Comparison of ENCODE assay signal across 26 cellular contexts in the genomic region with DNA sequence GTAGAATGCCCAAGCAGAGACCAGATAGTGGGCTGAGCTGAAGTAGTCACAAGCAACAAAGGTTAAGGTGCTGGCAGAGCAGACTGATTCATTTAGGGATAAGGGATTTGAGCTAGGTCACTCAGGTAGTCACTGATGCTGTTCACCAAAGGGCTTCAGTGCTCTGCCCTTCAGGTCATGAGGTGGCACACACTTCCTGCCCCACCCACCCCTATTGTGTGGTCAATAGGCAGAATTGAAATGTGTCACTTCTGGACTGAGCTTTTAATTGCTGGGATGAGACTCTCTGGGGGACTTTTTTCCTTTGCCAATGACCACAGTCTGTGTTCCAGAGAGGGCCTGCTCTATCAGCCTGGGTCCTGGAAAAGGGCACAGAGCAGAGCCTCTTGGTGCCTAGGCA. TPM values are rescaled to one million over a fixed set of nuclear protein-coding genes. Genes with fewer than 3 reads are reported as not detected.
DNase-seq lines count a peak whose midpoint lies in the region; ATAC-seq, FAIRE-seq and TF ChIP-seq lines count a peak whose summit lies in the region.
"Had no signal": no experiment of that assay in that cellular context is flagged by ENCODE, and none has a peak within 500 bp of the region (broad histone marks: within the 10 kb centered on the region; RNA-seq: fewer than 3 reads in every experiment).

No MANE protein-coding gene starts in this region.

- H3K27ac Mint-ChIP-seq in activated CD8-positive, alpha-beta memory T cell treated with anti-CD3 and anti-CD28 coated beads, Interleukin-2, amount 10 ng/mL, durations not matched to agents 7 days and 5 days: no peak overlapping the region
- H3K27ac Mint-ChIP-seq in activated CD8-positive, alpha-beta T cell treated with anti-CD3 and anti-CD28 coated beads for 36 hours: no peak overlapping the region
- no peak overlapping the region for H3K27ac Mint-ChIP-seq in neural progenitor cell
- H3K27ac Mint-ChIP-seq: activated B cell treated with CpG ODN at 0.5 μM for 24 hours, mesothelial cell of epicardium had no signal

- no peak for TF ChIP-seq CTCF in activated CD8-positive, alpha-beta T cell treated with anti-CD3 and anti-CD28 coated beads for 36 hours (IDR thresholded peaks at IDR 0.05)
- TF ChIP-seq CTCF in neural progenitor cell (IDR thresholded peaks at IDR 0.05) (no peak), testis (IDR thresholded peaks at IDR 0.05) (no peak), pancreas (IDR thresholded peaks at IDR 0.05) (no peak)

- peaks cover 19% of the 10 kb centered on the region for H3F3A ChIP-seq in neural progenitor cell (ENCODE audit: low read depth)

- no peaks in the 10 kb centered on the region for H3K9me3 Mint-ChIP-seq in activated CD8-positive, alpha-beta memory T cell treated with anti-CD3 and anti-CD28 coated beads, Interleukin-2, amount 10 ng/mL, durations not matched to agents 7 days and 5 days (ENCODE audit: low read depth)
- no peaks in the 10 kb centered on the region for H3K9me3 Mint-ChIP-seq in activated CD8-positive, alpha-beta T cell treated with anti-CD3 and anti-CD28 coated beads for 36 hours
- no peaks in the 10 kb centered on the region for H3K9me3 Mint-ChIP-seq in neural progenitor cell
- H3K9me3 Mint-ChIP-seq: activated B cell treated with CpG ODN at 0.5 μM for 24 hours; mesothelial cell of epicardium; naive thymus-derived CD4-positive, alpha-beta T cell had no signal

- FAIRE-seq in pancreas (lab: Jason Lieb, UNC): no peak

- H2AFZ ChIP-seq in neural progenitor cell (replicated peaks): no peak overlapping the region

- TF ChIP-seq POLR2A in testis (IDR thresholded peaks at IDR 0.05): no peak

- no peaks in the 10 kb centered on the region for H4K20me1 ChIP-seq in neural progenitor cell (ENCODE audit: low read depth)

- H3K27me3 Mint-ChIP-seq in activated CD8-positive, alpha-beta memory T cell treated with anti-CD3 and anti-CD28 coated beads, Interleukin-2, amount 10 ng/mL, durations not matched to agents 7 days and 5 days: no peaks in the 10 kb centered on the region
- no peaks in the 10 kb centered on the region for H3K27me3 Mint-ChIP-seq in activated CD8-positive, alpha-beta T cell treated with anti-CD3 and anti-CD28 coated beads for 36 hours
- H3K27me3 Mint-ChIP-seq in neural progenitor cell (ENCODE audit: insufficient read depth, low read depth): peaks cover 4% of the 10 kb centered on the region
- H3K27me3 Mint-ChIP-seq: activated B cell treated with CpG ODN at 0.5 μM for 24 hours had no signal

- H3K36me3 Mint-ChIP-seq in activated CD8-positive, alpha-beta memory T cell treated with anti-CD3 and anti-CD28 coated beads, Interleukin-2, amount 10 ng/mL, durations not matched to agents 7 days and 5 days: peaks cover 1% of the 10 kb centered on the region
- peaks cover 10% of the 10 kb centered on the region for H3K36me3 Mint-ChIP-seq in activated CD8-positive, alpha-beta T cell treated with anti-CD3 and anti-CD28 coated beads for 36 hours (ENCODE audit: low read depth)
- H3K36me3 Mint-ChIP-seq in neural progenitor cell: no peaks in the 10 kb centered on the region
- H3K36me3 Mint-ChIP-seq: mesothelial cell of epicardium had no signal

- H3K9me3 ChIP-seq in neural progenitor cell (ENCODE audit: low read depth) (no peaks in the 10 kb centered on the region), testis (no peaks in the 10 kb centered on the region), pancreas (no peaks in the 10 kb centered on the region)
- H3K9me3 ChIP-seq: gastroesophageal sphincter, right atrium auricular region, thyroid gland had no signal

- H3K4me3 ChIP-seq in neural progenitor cell (no peak overlapping the region), testis (no peak overlapping the region), pancreas (no peak overlapping the region)
- H3K4me3 ChIP-seq: gastroesophageal sphincter, right atrium auricular region, thyroid gland had no signal

- H3K4me1 ChIP-seq in neural progenitor cell: peaks cover 13% of the 10 kb centered on the region
- peaks cover 15% of the 10 kb centered on the region for H3K4me1 ChIP-seq in testis
- H3K4me1 ChIP-seq in pancreas: peaks cover under 1 to 23% (median 21%) of the 10 kb centered on the region in 3 donors

- peak; percentile 63 for DNase-seq in activated CD8-positive, alpha-beta memory T cell treated with anti-CD3 and anti-CD28 coated beads, Interleukin-2, amount 10 ng/mL, durations not matched to agents 7 days and 5 days
- DNase-seq in activated CD8-positive, alpha-beta memory T cell treated with anti-CD3 and anti-CD28 coated beads for 24 hours: no peak
- DNase-seq in HT-29 (ENCODE audit: low spot score): peak; percentile 50
- peak; percentile 38 for DNase-seq in activated CD8-positive, alpha-beta T cell treated with anti-CD3 and anti-CD28 coated beads for 36 hours
- no peak for DNase-seq in neural progenitor cell (ENCODE audit: low spot score)
- DNase-seq in testis: no peak
- DNase-seq in substantia nigra (lab: John Stamatoyannopoulos, UW): no peak
- no peak for DNase-seq in pancreas
- DNase-seq: activated B cell treated with CpG ODN at 0.5 μM for 24 hours; activated CD8-positive, alpha-beta memory T cell treated with anti-CD3 and anti-CD28 coated beads, Interleukin-2, amount 50 U/mL, for 4 hours; activated effector memory CD4-positive, alpha-beta T cell treated with anti-CD3 and anti-CD28 coated beads, Interleukin-2, amount 50 U/mL, for 16 hours; cortex of kidney; hippocampal formation; IMR-90; left ventricle myocardium superior; naive thymus-derived CD4-positive, alpha-beta T cell; NCI-H1092 treated with DMSO at 0.1 percent for 48 hours; NCI-H2029; stimulated activated CD4-positive, alpha-beta T cell treated with anti-CD3 and anti-CD28 coated beads, Interleukin-2, amount 100 ng/mL, for 48 hours; stimulated activated naive CD4-positive, alpha-beta T cell; thyroid gland had no signal

- H3K4me3 Mint-ChIP-seq in activated CD8-positive, alpha-beta memory T cell treated with anti-CD3 and anti-CD28 coated beads, Interleukin-2, amount 10 ng/mL, durations not matched to agents 7 days and 5 days: no peak overlapping the region
- no peak overlapping the region for H3K4me3 Mint-ChIP-seq in activated CD8-positive, alpha-beta T cell treated with anti-CD3 and anti-CD28 coated beads for 36 hours
- H3K4me3 Mint-ChIP-seq in neural progenitor cell: peak overlapping the region; percentile 0
- H3K4me3 Mint-ChIP-seq: activated B cell treated with CpG ODN at 0.5 μM for 24 hours, mesothelial cell of epicardium had no signal

- peaks cover 33% of the 10 kb centered on the region for H3K4me1 Mint-ChIP-seq in activated CD8-positive, alpha-beta memory T cell treated with anti-CD3 and anti-CD28 coated beads, Interleukin-2, amount 10 ng/mL, durations not matched to agents 7 days and 5 days
- peaks cover 33% of the 10 kb centered on the region for H3K4me1 Mint-ChIP-seq in activated CD8-positive, alpha-beta T cell treated with anti-CD3 and anti-CD28 coated beads for 36 hours (ENCODE audit: low read depth)
- H3K4me1 Mint-ChIP-seq in neural progenitor cell: peaks cover 27% of the 10 kb centered on the region

- H3K27me3 ChIP-seq in neural progenitor cell (peaks cover 5% of the 10 kb centered on the region), testis (no peaks in the 10 kb centered on the region), pancreas (no peaks in the 10 kb centered on the region)
- H3K27me3 ChIP-seq: gastroesophageal sphincter, right atrium auricular region, thyroid gland had no signal

- peaks cover 16% of the 10 kb centered on the region for H3K79me2 ChIP-seq in neural progenitor cell (ENCODE audit: low read depth)

- H3K36me3 ChIP-seq in neural progenitor cell (no peaks in the 10 kb centered on the region), testis (ENCODE audit: low read depth, missing control alignments) (no peaks in the 10 kb centered on the region), pancreas (no peaks in the 10 kb centered on the region)
- H3K36me3 ChIP-seq: right atrium auricular region, thyroid gland had no signal

- no peak overlapping the region for H3K4me2 ChIP-seq in neural progenitor cell

- H3K27ac ChIP-seq in neural progenitor cell: no peak overlapping the region
- H3K27ac ChIP-seq in testis: no peak overlapping the region
- no peak overlapping the region for H3K27ac ChIP-seq in substantia nigra (ENCODE audit: low read depth, low read length, poor library complexity, severe bottlenecking)
- H3K27ac ChIP-seq in pancreas: no peak overlapping the region
- H3K27ac ChIP-seq: C4-2B, gastroesophageal sphincter, right atrium auricular region, thyroid gland had no signal

- POLR2A ChIA-PET in activated CD8-positive, alpha-beta T cell treated with anti-CD3 and anti-CD28 coated beads for 36 hours (lab: Charles Lee): interaction anchor here (1.0 kb wide), 1 partner anchor 13 kb away, joined by 5 read pairs; no protein-coding TSS in a partner anchor

- no peak for ATAC-seq in activated CD8-positive, alpha-beta memory T cell treated with anti-CD3 and anti-CD28 coated beads, Interleukin-2, amount 10 ng/mL, durations not matched to agents 7 days and 5 days
- peak; percentile 8 for ATAC-seq in activated CD8-positive, alpha-beta T cell treated with anti-CD3 and anti-CD28 coated beads for 36 hours
- no peak for ATAC-seq in pancreas
- ATAC-seq: gastroesophageal sphincter; left ventricle myocardium superior; naive thymus-derived CD4-positive, alpha-beta T cell had no signal

- intact Hi-C loops in activated CD8-positive, alpha-beta T cell treated with anti-CD3 and anti-CD28 coated beads for 36 hours (cut with micrococcal nuclease): loop anchor here (5.0 kb wide), 1 partner anchor 207 kb away; a partner anchor contains a TSS
- intact Hi-C loops in testis (cut with DNase I; ENCODE audit: low total_unique reads): no loop called here
- intact Hi-C loops in pancreas (cut with DNase I): no loop called here

- no peak overlapping the region for H3K9ac ChIP-seq in neural progenitor cell

- CTCF ChIA-PET in activated CD8-positive, alpha-beta memory T cell treated with anti-CD3 and anti-CD28 coated beads, Interleukin-2, amount 10 ng/mL, durations not matched to agents 7 days and 5 days (lab: Charles Lee): interaction anchor here (0.9 kb wide), 1 partner anchor 209 kb away, joined by 4 read pairs; no protein-coding TSS in a partner anchor
- CTCF ChIA-PET in activated CD8-positive, alpha-beta T cell treated with anti-CD3 and anti-CD28 coated beads for 36 hours (lab: Charles Lee): interaction anchor here (0.9 kb wide), 2 partner anchors 8 to 209 kb away, joined by 3 read pairs; no protein-coding TSS in a partner anchor

RNA-seq across cellular contexts. Expression of a gene that starts 2.9 kb away (rescaled TPM):
- total RNA-seq in activated CD8-positive, alpha-beta memory T cell treated with anti-CD3 and anti-CD28 coated beads, Interleukin-2, amount 10 ng/mL, durations not matched to agents 7 days and 5 days: 10 to 100 TPM; 20.7 to 22.9 TPM
- 5.7 and 14.5 TPM in 2 replicates for total RNA-seq in HT-29 (2014; rRNA removed; shearing (Covaris generic))
- total RNA-seq in activated CD8-positive, alpha-beta T cell treated with anti-CD3 and anti-CD28 coated beads for 36 hours: 10 to 100 TPM; 23.6 to 23.7 TPM
- 37.4 and 53.8 TPM in 2 replicates for total RNA-seq in neural progenitor cell (ENCODE audit: low replicate concordance)
- total RNA-seq in testis: 10 to 100 TPM; 48.7 to 51.8 TPM
- polyA plus RNA-seq in testis (ENCODE audit: insufficient read depth, low read depth, low replicate concordance): 46.3 TPM
- 10 to 100 TPM; 16.8 to 20.2 (median 18.7) TPM for total RNA-seq in pancreas
- polyA plus RNA-seq in pancreas: 10 to 100 TPM in 1 of 2 donors, 1 to 10 TPM in 1; 8.3 to 16.2 TPM

RNA-seq across cellular contexts. Expression of a gene that starts 37.0 kb away (rescaled TPM):
- not detected for total RNA-seq in activated CD8-positive, alpha-beta memory T cell treated with anti-CD3 and anti-CD28 coated beads, Interleukin-2, amount 10 ng/mL, durations not matched to agents 7 days and 5 days
- 0.51 TPM in 1 of 2 replicates, not detected in the other for total RNA-seq in HT-29 (2014; rRNA removed; shearing (Covaris generic))
- total RNA-seq in activated CD8-positive, alpha-beta T cell treated with anti-CD3 and anti-CD28 coated beads for 36 hours: not detected
- total RNA-seq in neural progenitor cell (ENCODE audit: low replicate concordance) (0.06 and 1.5 TPM in 2 replicates), testis (1 to 10 TPM; 4.5 to 8.6 TPM), pancreas (under 1 TPM; 0.19 to 0.57 (median 0.37) TPM)
- polyA plus RNA-seq in testis (ENCODE audit: insufficient read depth, low read depth, low replicate concordance) (18.7 TPM), pancreas (under 1 TPM; 0.34 to 0.87 TPM)
- total RNA-seq: activated B cell treated with CpG ODN at 0.5 μM for 24 hours; IMR-90; left ventricle myocardium superior; naive thymus-derived CD4-positive, alpha-beta T cell; osteocyte; right atrium auricular region had no signal
- polyA plus RNA-seq: IMR-90 had no signal

Comparison
In these comparisons a context has a peak if more than half of its experiments do, and no peak if none do; other contexts are left out.
1. DNase-seq: peak in activated CD8-positive, alpha-beta memory T cell treated with anti-CD3 and anti-CD28 coated beads, Interleukin-2, amount 10 ng/mL, durations not matched to agents 7 days and 5 days (single experiment), HT-29 (single experiment) and activated CD8-positive, alpha-beta T cell treated with anti-CD3 and anti-CD28 coated beads for 36 hours (single experiment); none in activated CD8-positive, alpha-beta memory T cell treated with anti-CD3 and anti-CD28 coated beads for 24 hours (single experiment), neural progenitor cell (single experiment), testis (single experiment), substantia nigra (0 of 49) and pancreas (0 of 6).